1 cellular context compared by ENCODE assay signal in the genomic region with DNA sequence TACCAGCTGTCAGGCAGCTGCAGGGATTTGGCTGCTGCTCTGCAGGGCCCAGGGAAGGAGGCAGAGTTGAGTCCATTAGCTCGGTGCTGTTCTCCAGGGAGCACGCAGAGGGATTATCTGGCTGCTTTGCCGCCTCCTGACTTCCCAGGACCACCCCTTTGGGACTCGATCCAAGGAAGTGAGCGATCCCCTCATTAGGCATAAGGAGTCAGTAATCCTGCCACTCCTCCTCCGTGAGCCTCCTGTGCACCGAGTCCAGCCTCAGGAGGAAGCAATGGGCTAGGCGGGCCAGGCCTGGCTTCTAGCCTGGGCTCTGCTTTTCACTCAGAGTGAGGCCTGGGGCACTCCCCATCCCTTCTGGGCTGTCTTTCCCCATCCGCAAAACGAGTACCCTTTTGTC.
TF ChIP-seq lines count a peak whose summit lies in the region.

No MANE protein-coding gene starts in this region.

TF ChIP-seq in HEK293, 187 proteins besides CTCF, POLR2A, EP300 and RAD21 (continued from another document):
- TF ChIP-seq, protein P1, sequence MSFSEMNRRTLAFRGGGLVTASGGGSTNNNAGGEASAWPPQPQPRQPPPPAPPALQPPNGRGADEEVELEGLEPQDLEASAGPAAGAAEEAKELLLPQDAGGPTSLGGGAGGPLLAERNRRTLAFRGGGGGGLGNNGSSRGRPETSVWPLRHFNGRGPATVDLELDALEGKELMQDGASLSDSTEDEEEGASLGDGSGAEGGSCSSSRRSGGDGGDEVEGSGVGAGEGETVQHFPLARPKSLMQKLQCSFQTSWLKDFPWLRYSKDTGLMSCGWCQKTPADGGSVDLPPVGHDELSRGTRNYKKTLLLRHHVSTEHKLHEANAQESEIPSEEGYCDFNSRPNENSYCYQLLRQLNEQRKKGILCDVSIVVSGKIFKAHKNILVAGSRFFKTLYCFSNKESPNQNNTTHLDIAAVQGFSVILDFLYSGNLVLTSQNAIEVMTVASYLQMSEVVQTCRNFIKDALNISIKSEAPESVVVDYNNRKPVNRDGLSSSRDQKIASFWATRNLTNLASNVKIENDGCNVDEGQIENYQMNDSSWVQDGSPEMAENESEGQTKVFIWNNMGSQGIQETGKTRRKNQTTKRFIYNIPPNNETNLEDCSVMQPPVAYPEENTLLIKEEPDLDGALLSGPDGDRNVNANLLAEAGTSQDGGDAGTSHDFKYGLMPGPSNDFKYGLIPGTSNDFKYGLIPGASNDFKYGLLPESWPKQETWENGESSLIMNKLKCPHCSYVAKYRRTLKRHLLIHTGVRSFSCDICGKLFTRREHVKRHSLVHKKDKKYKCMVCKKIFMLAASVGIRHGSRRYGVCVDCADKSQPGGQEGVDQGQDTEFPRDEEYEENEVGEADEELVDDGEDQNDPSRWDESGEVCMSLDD (tag by site-specific recombination; IDR thresholded peaks at IDR 0.05): no peak
- TF ChIP-seq ZBTB17 (tag by site-specific recombination; IDR thresholded peaks at IDR 0.05): peak; percentile 70
- TF ChIP-seq ZNF658 (tag by site-specific recombination; IDR thresholded peaks at IDR 0.05): no peak
- TF ChIP-seq OSR2 (tag by site-specific recombination; IDR thresholded peaks at IDR 0.05): peak; percentile 47; the same call in 1 of the 2 replicates
- no peak for TF ChIP-seq ZNF239 (tag by site-specific recombination; IDR thresholded peaks at IDR 0.05)
